Comparison of ENCODE assay signal across 8 cellular contexts in genomic region chr2:86807462-86808275, GRCh38. TPM values are rescaled to one million over a fixed set of nuclear protein-coding genes. Genes with fewer than 3 reads are reported as not detected.
A peak's percentile ranks its signal among the peaks of the same experiment; 100 is the strongest.
DNase-seq lines count a peak whose midpoint lies in the region; ATAC-seq and TF ChIP-seq lines count a peak whose summit lies in the region.

No MANE protein-coding gene starts in this region.

- peak; percentile 38 for ATAC-seq in HG02885 (IDR thresholded peaks at IDR 0.05; ENCODE audit: poor library complexity, unreplicated experiment)
- ATAC-seq in HG02970 (IDR thresholded peaks at IDR 0.05; ENCODE audit: low FRiP score, unreplicated experiment): no peak

- TF ChIP-seq POLR2A in sigmoid colon (IDR thresholded peaks at IDR 0.05): no peak

- no peaks in the 10 kb centered on the region for H3K36me3 ChIP-seq in NT2/D1 (ENCODE audit: insufficient read depth, insufficient read length, low read length)
- no peaks in the 10 kb centered on the region for H3K36me3 ChIP-seq in iPS DF 6.9 (ENCODE audit: control insufficient read depth, insufficient read depth, low read length)
- no peaks in the 10 kb centered on the region for H3K36me3 ChIP-seq in sigmoid colon

- H3K27me3 ChIP-seq in NT2/D1 (ENCODE audit: insufficient read depth, insufficient read length): peaks cover 46% of the 10 kb centered on the region
- H3K27me3 ChIP-seq in iPS DF 6.9 (ENCODE audit: control insufficient read depth, insufficient read depth, low read length): no peaks in the 10 kb centered on the region
- H3K27me3 ChIP-seq in sigmoid colon: peaks cover 11 to 50% (median 30%) of the 10 kb centered on the region in 3 donors

- H3K27ac ChIP-seq in iPS DF 6.9 (ENCODE audit: low read length) (no peak overlapping the region), sigmoid colon (no peak overlapping the region)

- DNase-seq in EH (ENCODE audit: low read depth): peak; percentile 21
- DNase-seq in NT2/D1 (ENCODE audit: low read depth, low spot score): no peak
- DNase-seq in astrocyte of the spinal cord (ENCODE audit: low read depth, low spot score): peak; percentile 23
- DNase-seq in iPS DF 6.9 (ENCODE audit: low read depth, low spot score): no peak
- no peak for DNase-seq in sigmoid colon
- DNase-seq in mesenteric fat pad (ENCODE audit: low spot score): no peak

- TF ChIP-seq CTCF in astrocyte of the spinal cord (IDR thresholded peaks at IDR 0.05; ENCODE audit: low read depth, low read length) (no peak), sigmoid colon (IDR thresholded peaks at IDR 0.05) (no peak)

- H3K4me1 ChIP-seq in NT2/D1 (ENCODE audit: insufficient read depth, insufficient read length) (no peaks in the 10 kb centered on the region), iPS DF 6.9 (ENCODE audit: control insufficient read depth, insufficient read depth, low read length) (no peaks in the 10 kb centered on the region), sigmoid colon (peaks cover 0 to 28% (median 20%) of the 10 kb centered on the region in 4 donors)

- H3K4me3 ChIP-seq in NT2/D1 (ENCODE audit: insufficient read length, low read depth) (peak overlapping the region; percentile 50), astrocyte of the spinal cord (ENCODE audit: low read depth, low read length) (peak overlapping the region; percentile 41), iPS DF 6.9 (ENCODE audit: low read length) (peak overlapping the region; percentile 24; the same call in 1 of the 2 replicates), sigmoid colon (peak overlapping the region; percentile 2 to 44 (median 32))

- H3K9ac ChIP-seq in NT2/D1 (ENCODE audit: insufficient read length, low read depth): peak overlapping the region; percentile 57

- no CpG with 5 or more reads among the region's 52 CpGs for WGBS in iPS DF 6.9 (ENCODE audit: insufficient coverage, insufficient read length)
- WGBS in sigmoid colon, 2 donors: 1% methylated on average over 52 of the region's 52 CpGs

- in situ Hi-C loops in astrocyte of the spinal cord (cut with HindIII; ENCODE audit: low sequenced_read_pairs): no loop called here

- TF ChIP-seq EP300 in sigmoid colon (IDR thresholded peaks at IDR 0.05): no peak

- intact Hi-C loops in sigmoid colon (cut with DNase I): no loop called here

- H3K9me3 ChIP-seq in NT2/D1 (ENCODE audit: insufficient read depth, low read length) (no peaks in the 10 kb centered on the region), iPS DF 6.9 (ENCODE audit: control insufficient read depth, insufficient read depth, low read length) (no peaks in the 10 kb centered on the region), sigmoid colon (no peaks in the 10 kb centered on the region)

RNA-seq across cellular contexts. Expression of gene CD8A, which starts 17.0 kb away (rescaled TPM):
- total RNA-seq in sigmoid colon (1 to 10 TPM in 1 of 4 donors, under 1 TPM in 2, not detected in 1; 0.36 to 1.5 (median 0.99) TPM), mesenteric fat pad (2.8 TPM)
- polyA plus RNA-seq in sigmoid colon: 10 to 100 TPM in 1 of 3 donors, under 1 TPM in 2; 0.60 to 15.5 (median 0.69) TPM

RNA-seq across cellular contexts. Expression of gene CD8B, which starts 54.0 kb away (rescaled TPM):
- total RNA-seq in sigmoid colon (1 to 10 TPM in 1 of 4 donors, under 1 TPM in 1, not detected in 2; 0.71 to 1.5 TPM), mesenteric fat pad (0.67 TPM)
- 10 to 100 TPM in 1 of 3 donors, 1 to 10 TPM in 1, under 1 TPM in 1; 0.92 to 11.6 (median 1.2) TPM for polyA plus RNA-seq in sigmoid colon

Comparison
In these comparisons a context has a peak if more than half of its experiments do, and no peak if none do; other contexts are left out.
1. DNase-seq: peak in EH (single experiment) and astrocyte of the spinal cord (single experiment); none in NT2/D1 (single experiment), iPS DF 6.9 (single experiment), sigmoid colon (single experiment) and mesenteric fat pad (single experiment).
2. Peak in every context shown above with its lines, with median percentiles within 50 percentile points of each other: H3K4me3 ChIP-seq.